Comparison of ENCODE assay signal across 8 cellular contexts in the genomic region with DNA sequence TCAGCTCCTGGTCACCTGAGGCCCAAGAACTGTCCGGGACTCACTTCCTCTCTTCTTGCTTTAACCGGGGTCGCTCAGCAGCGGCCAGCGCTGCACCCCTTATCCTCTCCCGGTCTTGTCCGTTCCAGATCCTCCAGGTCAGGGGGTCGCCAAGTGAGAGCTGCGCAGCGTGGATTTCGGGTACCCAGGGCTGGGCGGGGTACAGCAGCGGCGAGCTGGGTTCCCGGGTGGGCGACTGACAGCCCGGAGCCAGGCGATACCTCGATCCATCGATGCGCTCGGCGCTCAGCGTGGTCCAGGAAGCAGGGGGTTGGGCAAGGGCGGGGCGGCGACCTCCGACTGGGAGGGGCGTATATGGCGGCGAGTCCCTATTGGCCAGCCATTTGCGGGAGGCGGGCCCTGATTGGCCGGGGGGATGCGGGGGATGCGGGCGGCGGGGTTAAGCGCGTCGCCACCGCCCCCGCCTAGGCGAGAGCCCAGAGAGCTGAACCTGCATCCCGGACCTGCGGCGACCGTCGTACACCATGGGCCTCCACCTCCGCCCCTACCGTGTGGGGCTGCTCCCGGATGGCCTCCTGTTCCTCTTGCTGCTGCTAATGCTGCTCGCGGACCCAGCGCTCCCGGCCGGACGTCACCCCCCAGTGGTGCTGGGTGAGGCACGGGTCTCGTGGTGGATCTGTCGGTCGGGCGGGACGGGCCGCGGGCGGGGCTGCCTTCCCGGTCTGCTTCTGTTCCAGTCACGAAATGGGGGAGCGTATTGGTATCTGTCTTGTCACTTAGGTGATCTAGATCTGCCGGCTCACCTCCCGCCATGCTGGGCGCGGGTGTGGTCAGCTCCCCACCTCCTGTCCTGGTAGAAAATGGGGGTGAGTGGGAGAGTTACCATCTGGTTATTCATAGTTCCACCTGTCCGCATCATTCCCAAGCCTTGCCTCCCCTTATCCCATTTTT. TPM values are rescaled to one million over a fixed set of nuclear protein-coding genes. Genes with fewer than 3 reads are reported as not detected.
DNase-seq lines count a peak whose midpoint lies in the region; ATAC-seq, FAIRE-seq and TF ChIP-seq lines count a peak whose summit lies in the region.

A gene with protein sequence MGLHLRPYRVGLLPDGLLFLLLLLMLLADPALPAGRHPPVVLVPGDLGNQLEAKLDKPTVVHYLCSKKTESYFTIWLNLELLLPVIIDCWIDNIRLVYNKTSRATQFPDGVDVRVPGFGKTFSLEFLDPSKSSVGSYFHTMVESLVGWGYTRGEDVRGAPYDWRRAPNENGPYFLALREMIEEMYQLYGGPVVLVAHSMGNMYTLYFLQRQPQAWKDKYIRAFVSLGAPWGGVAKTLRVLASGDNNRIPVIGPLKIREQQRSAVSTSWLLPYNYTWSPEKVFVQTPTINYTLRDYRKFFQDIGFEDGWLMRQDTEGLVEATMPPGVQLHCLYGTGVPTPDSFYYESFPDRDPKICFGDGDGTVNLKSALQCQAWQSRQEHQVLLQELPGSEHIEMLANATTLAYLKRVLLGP (plus strand): TSS at position 471 of the 951 bp plus-strand sequence. CDS start 54 bp downstream, at position 525.

- peak within 1 kb of the TSS; percentile 100 for H3K4me3 Mint-ChIP-seq in T-helper 2 cell treated with Interferon-gamma antibody and Interleukin-4, amounts not matched to agents 5 μg/mL and 100 μg/mL, for 36 hours
- H3K4me3 Mint-ChIP-seq in astrocyte (ENCODE audit: unreplicated experiment) = peak within 1 kb of the TSS; percentile 96

- no peak for TF ChIP-seq POLR2A in vagina (IDR thresholded peaks at IDR 0.05)

- H3K4me1 ChIP-seq in astrocyte (ENCODE audit: insufficient read depth, low read length) = peaks cover 12% of the 10 kb centered on the region
- H3K4me1 ChIP-seq in vagina = peaks cover 40% of the 10 kb centered on the region

- DNase-seq in GM13977 (ENCODE audit: low spot score) (peak; percentile 97), NCI-H1092 treated with DMSO at 0.1 percent for 48 hours (lab: John Stamatoyannopoulos, UW) (peak; percentile 89), astrocyte (ENCODE audit: low read depth) (peak; percentile 94), hepatic stellate cell (ENCODE audit: low spot score) (peak; percentile 98), renal cortical epithelial cell (ENCODE audit: low read depth) (peak; percentile 66), vagina (ENCODE audit: extremely low spot score in 2 of 2) (peak in 1 of 2 donors; percentile 95)
- peak; percentile 91 for DNase-seq in T-helper 2 cell treated with Interferon-gamma antibody and Interleukin-4, amounts not matched to agents 5 μg/mL and 100 μg/mL, for 36 hours (ENCODE audit: low spot score)

- H3K4me2 ChIP-seq in astrocyte (ENCODE audit: low read length) = peak within 1 kb of the TSS; percentile 95

- peak within 1 kb of the TSS; percentile 93 for H2AFZ ChIP-seq in astrocyte (ENCODE audit: low read depth, low read length)

- H3K36me3 ChIP-seq in astrocyte (ENCODE audit: insufficient read depth, low read length) (no peaks in the 10 kb centered on the region), vagina (peaks cover 0 to 5% of the 10 kb centered on the region in 2 donors)

- intact Hi-C loops in vagina (cut with DNase I) = no loop called here

- FAIRE-seq in astrocyte (lab: Jason Lieb, UNC) = no peak

- peak within 1 kb of the TSS; percentile 86 for H3K9ac ChIP-seq in astrocyte (ENCODE audit: low read length)

- H3K36me3 Mint-ChIP-seq in T-helper 2 cell treated with Interferon-gamma antibody and Interleukin-4, amounts not matched to agents 5 μg/mL and 100 μg/mL, for 36 hours (ENCODE audit: low read depth) = peaks cover 6% of the 10 kb centered on the region
- no peaks in the 10 kb centered on the region for H3K36me3 Mint-ChIP-seq in astrocyte (ENCODE audit: low read depth, unreplicated experiment)

- H3K27ac ChIP-seq in astrocyte (ENCODE audit: low read depth, low read length) (peak within 1 kb of the TSS; percentile 23), vagina (peak within 1 kb of the TSS; percentile 64)

- no peaks in the 10 kb centered on the region for H3K9me3 Mint-ChIP-seq in T-helper 2 cell treated with Interferon-gamma antibody and Interleukin-4, amounts not matched to agents 5 μg/mL and 100 μg/mL, for 36 hours
- no peaks in the 10 kb centered on the region for H3K9me3 Mint-ChIP-seq in astrocyte (ENCODE audit: unreplicated experiment)

- H3K27me3 ChIP-seq in astrocyte (ENCODE audit: insufficient read depth, low read length) (no peaks in the 10 kb centered on the region), vagina (no peaks in the 10 kb centered on the region)

- H3K79me2 ChIP-seq in astrocyte (ENCODE audit: insufficient read depth, low read length) = peaks cover 30% of the 10 kb centered on the region

- ATAC-seq in HG02623 (IDR thresholded peaks at IDR 0.05; ENCODE audit: unreplicated experiment) = peak; percentile 86

- in situ Hi-C loops in GM13977 (cut with MboI; ENCODE audit: low pct_unique_long_range_greater_than_20kb, low sequenced_read_pairs, unreplicated experiment) = no loop called here

- H3K4me1 Mint-ChIP-seq in T-helper 2 cell treated with Interferon-gamma antibody and Interleukin-4, amounts not matched to agents 5 μg/mL and 100 μg/mL, for 36 hours (ENCODE audit: low read depth) = peaks cover 17% of the 10 kb centered on the region
- peaks cover 7% of the 10 kb centered on the region for H3K4me1 Mint-ChIP-seq in astrocyte (ENCODE audit: low read depth, unreplicated experiment)

- peaks cover 4% of the 10 kb centered on the region for H3K27me3 Mint-ChIP-seq in T-helper 2 cell treated with Interferon-gamma antibody and Interleukin-4, amounts not matched to agents 5 μg/mL and 100 μg/mL, for 36 hours (ENCODE audit: low read depth)
- H3K27me3 Mint-ChIP-seq in astrocyte (ENCODE audit: low read depth, unreplicated experiment) = no peaks in the 10 kb centered on the region

- H3K27ac Mint-ChIP-seq in T-helper 2 cell treated with Interferon-gamma antibody and Interleukin-4, amounts not matched to agents 5 μg/mL and 100 μg/mL, for 36 hours = peak within 1 kb of the TSS; percentile 84
- H3K27ac Mint-ChIP-seq in astrocyte (ENCODE audit: unreplicated experiment) = peak within 1 kb of the TSS; percentile 34

- no peaks in the 10 kb centered on the region for H3K9me3 ChIP-seq in astrocyte (ENCODE audit: insufficient read depth, low read depth, low read length)
- no peaks in the 10 kb centered on the region for H3K9me3 ChIP-seq in vagina

- H3K4me3 ChIP-seq in astrocyte (ENCODE audit: insufficient read depth, low read depth, low read length) (peak within 1 kb of the TSS; percentile 93), vagina (peak within 1 kb of the TSS; percentile 85 to 95)

- H4K20me1 ChIP-seq in astrocyte (ENCODE audit: insufficient read depth, low read length) = peaks cover 20% of the 10 kb centered on the region

- TF ChIP-seq CTCF in GM13977 (IDR thresholded peaks at IDR 0.05; ENCODE audit: extremely low read depth, insufficient read depth, missing control alignments) = no peak
- no peak for TF ChIP-seq CTCF in astrocyte (IDR thresholded peaks at IDR 0.05; ENCODE audit: insufficient read depth, low read depth, low read length)
- no peak for TF ChIP-seq CTCF in vagina (IDR thresholded peaks at IDR 0.05)

RNA-seq across cellular contexts. Expression of the gene that starts here (rescaled TPM):
- total RNA-seq in astrocyte (25.0 and 26.8 TPM in 2 replicates), renal cortical epithelial cell (19.3 and 50.1 TPM in 2 replicates), vagina (18.2 TPM)
